12 cellular contexts compared by ENCODE assay signal in genomic region chr16:54066451-54067056, GRCh38.
DNase-seq lines count a peak whose midpoint lies in the region; ATAC-seq and TF ChIP-seq lines count a peak whose summit lies in the region.
"Had no signal": no experiment of that assay in that cellular context is flagged by ENCODE, and none has a peak within 500 bp of the region (broad histone marks: within the 10 kb centered on the region; RNA-seq: fewer than 3 reads in every experiment).

No MANE protein-coding gene starts in this region.

- H3K4me3 ChIP-seq in HCT116 (replicated peaks in 1 of 2; ENCODE audit: low read depth in 1 of 2, low read length in 2 of 2) (no peak overlapping the region), heart right ventricle (no peak overlapping the region), ascending aorta (no peak overlapping the region)
- H3K4me3 ChIP-seq: vagina had no signal

- no peak for TF ChIP-seq POLR2A in HCT116 (IDR thresholded peaks at IDR 0.05; ENCODE audit: borderline replicate concordance, extremely low read depth, insufficient read depth, insufficient read length)

- H3K79me2 ChIP-seq in HCT116 (ENCODE audit: insufficient read depth, low read length) = no peaks in the 10 kb centered on the region

- BruUV-seq in HCT116 (replicated peaks; lab: Mats Ljungman, UMichigan) = no TSS peak

- H4K20me1 ChIP-seq in HCT116 (ENCODE audit: insufficient read depth) = no peaks in the 10 kb centered on the region

- RAD21 ChIA-PET in HCT116 (lab: Charles Lee; ENCODE audit: low non-redundant PET in 1 of 2, low total read pairs in 2 of 2, uncharacterized antibody in 2 of 2, unreplicated experiment in 2 of 2) = no interaction called here

- intact Hi-C loops in HCT116 (cut with micrococcal nuclease) (no loop called here), heart right ventricle (cut with DNase I) (no loop called here), ascending aorta (cut with DNase I) (no loop called here), head of caudate nucleus (cut with DNase I) (no loop called here)

- H3K9me2 ChIP-seq in HCT116 (ENCODE audit: insufficient read depth) = no peaks in the 10 kb centered on the region

- DNase-seq in HCT116 (ENCODE audit: low read depth, low spot score) (no peak), T1000 (lab: John Stamatoyannopoulos, UW) (peak; percentile 4), heart right ventricle (peak in 1 of 2 donors; percentile 22), ascending aorta (ENCODE audit: low spot score in 2 of 2) (no peak), head of caudate nucleus (no peak)
- no peak for DNase-seq in stimulated activated CD4-positive, alpha-beta T cell treated with anti-CD3 and anti-CD28 coated beads, Interleukin-15, amount 100 ng/mL, for 24 hours
- DNase-seq in stimulated activated naive CD4-positive, alpha-beta T cell (lab: John Stamatoyannopoulos, UW) = no peak
- DNase-seq: GDM1, NCI-H1694, occipital lobe had no signal

- TF ChIP-seq CTCF in 22Rv1 (IDR thresholded peaks at IDR 0.05) = no peak
- TF ChIP-seq CTCF in HCT116 (IDR thresholded peaks at IDR 0.05 in 2 of 3, conservative IDR thresholded peaks at IDR 0.05 in 1 of 3; ENCODE audit: borderline replicate concordance in 1 of 3, insufficient read depth in 1 of 3, low read depth in 2 of 3, low read length in 2 of 3) = no peak
- no peak for TF ChIP-seq CTCF in heart right ventricle (IDR thresholded peaks at IDR 0.05)
- TF ChIP-seq CTCF in ascending aorta (IDR thresholded peaks at IDR 0.05) = no peak

- WGBS in heart right ventricle, 2 donors = 77 to 79% methylated on average over 4 of the region's 4 CpGs

- CTCF ChIA-PET in HCT116 (lab: Charles Lee) = no interaction called here

- H2AFZ ChIP-seq in HCT116 (ENCODE audit: low read depth, low read length, poor library complexity, severe bottlenecking) = no peak overlapping the region

- POLR2A ChIA-PET in HCT116 (lab: Charles Lee) = no interaction called here

- H3K9me3 ChIP-seq in HCT116 (ENCODE audit: control insufficient read depth in 1 of 2, insufficient read depth in 1 of 2, low read depth in 1 of 2, low read length in 2 of 2) (no peaks in the 10 kb centered on the region), heart right ventricle (no peaks in the 10 kb centered on the region), ascending aorta (no peaks in the 10 kb centered on the region)
- H3K9me3 ChIP-seq: vagina had no signal

- H3K27ac ChIP-seq in 22Rv1 (peak overlapping the region; percentile 10; the same call in 1 of the 2 replicates), HCT116 (ENCODE audit: low read depth, low read length) (no peak overlapping the region), heart right ventricle (peak overlapping the region in 1 of 10 donors; percentile 14), ascending aorta (no peak overlapping the region)
- H3K27ac ChIP-seq: vagina had no signal

- H3K36me3 ChIP-seq in HCT116 (ENCODE audit: control insufficient read depth in 1 of 2, insufficient read depth in 2 of 2, low read length in 2 of 2) = no peaks in the 10 kb centered on the region
- H3K36me3 ChIP-seq in heart right ventricle = no peaks in the 10 kb centered on the region
- no peaks in the 10 kb centered on the region for H3K36me3 ChIP-seq in ascending aorta
- H3K36me3 ChIP-seq: vagina had no signal

- H3K4me1 ChIP-seq in HCT116 (ENCODE audit: control insufficient read depth in 1 of 2, insufficient read depth in 2 of 2, low read length in 2 of 2) (peaks cover 0 to 7% of the 10 kb centered on the region in 2 experiments; a peak in 2 of 4 replicates), heart right ventricle (peaks cover 0 to 22% (median 6%) of the 10 kb centered on the region in 9 donors), ascending aorta (no peaks in the 10 kb centered on the region)
- H3K4me1 ChIP-seq: vagina had no signal

- no peak overlapping the region for H3K9ac ChIP-seq in HCT116 (ENCODE audit: low read length)

- H3K27me3 ChIP-seq in HCT116 (ENCODE audit: insufficient read depth, low read length) (no peaks in the 10 kb centered on the region), heart right ventricle (no peaks in the 10 kb centered on the region), ascending aorta (no peaks in the 10 kb centered on the region)
- H3K27me3 ChIP-seq: vagina had no signal

- peak; percentile 46; the same call in 1 of the 2 replicates for ATAC-seq in HCT116
- ATAC-seq in heart right ventricle = peak; percentile 34 to 87 (median 72)

- TF ChIP-seq RAD21 in HCT116 (IDR thresholded peaks at IDR 0.05; ENCODE audit: low read depth) = no peak

- no peak overlapping the region for H3K4me2 ChIP-seq in HCT116 (ENCODE audit: low read length)

TF ChIP-seq in HCT116, 20 proteins besides CTCF, POLR2A, EP300 and RAD21:
- TF ChIP-seq CEBPB (IDR thresholded peaks at IDR 0.05; ENCODE audit: low read depth) (no peak), TCF7L2 (IDR thresholded peaks at IDR 0.05; ENCODE audit: borderline replicate concordance, extremely low read depth, insufficient read depth, insufficient read length) (no peak), EZH2phosphoT487 (IDR thresholded peaks at IDR 0.05; ENCODE audit: borderline replicate concordance) (no peak), POLR2AphosphoS5 (IDR thresholded peaks at IDR 0.05; ENCODE audit: low read depth, low read length) (no peak), FOSL1 (IDR thresholded peaks at IDR 0.05; ENCODE audit: low read depth) (no peak), EZH2 (IDR thresholded peaks at IDR 0.05) (no peak), SP1 (IDR thresholded peaks at IDR 0.05; ENCODE audit: low read depth) (no peak), SRF (IDR thresholded peaks at IDR 0.05; ENCODE audit: low read depth) (no peak), ZFX (IDR thresholded peaks at IDR 0.05) (no peak), YY1 (IDR thresholded peaks at IDR 0.05; ENCODE audit: extremely low read depth, insufficient replicate concordance, low read depth, low read length) (no peak), CBX3 (IDR thresholded peaks at IDR 0.05; ENCODE audit: low read depth) (no peak), EGR1 (IDR thresholded peaks at IDR 0.05; ENCODE audit: low read depth) (no peak), SIN3A (IDR thresholded peaks at IDR 0.05; ENCODE audit: low read depth) (no peak), ZBTB33 (IDR thresholded peaks at IDR 0.05; ENCODE audit: extremely low read depth, insufficient replicate concordance, low read length) (no peak)
